ENCODE assay signal across 1 cellular context in the genomic region with DNA sequence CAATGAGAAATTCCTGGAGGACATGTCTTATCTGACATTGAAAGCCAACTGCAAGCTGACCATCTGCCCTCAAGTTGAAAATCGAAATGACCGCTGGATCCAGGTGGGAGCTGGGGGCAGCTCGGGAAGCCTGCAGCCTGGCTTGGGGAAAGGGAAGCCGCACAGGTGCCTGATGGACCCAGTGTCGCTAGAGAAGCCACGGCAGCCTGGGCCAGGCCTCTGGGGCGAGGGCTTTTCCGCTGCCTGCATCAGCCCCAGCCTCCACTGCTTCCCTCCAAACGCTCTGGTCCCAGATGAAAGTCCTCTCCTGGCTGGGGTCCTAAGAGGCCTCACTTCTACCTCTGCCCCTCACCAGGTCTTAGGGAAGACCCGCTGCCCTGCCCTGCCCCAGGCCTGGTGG.
TF ChIP-seq lines count a peak whose summit lies in the region.

No MANE protein-coding gene starts in this region.

TF ChIP-seq in GM23338, 12 proteins besides CTCF, POLR2A, EP300 and RAD21:
- TF ChIP-seq ZNF462 (CRISPR knock-in tag; IDR thresholded peaks at IDR 0.05) (no peak), EZH2 (IDR thresholded peaks at IDR 0.05; ENCODE audit: low read depth, unreplicated experiment) (no peak), ZNF331 (CRISPR knock-in tag; IDR thresholded peaks at IDR 0.05; ENCODE audit: low read depth) (no peak), EZH2phosphoT487 (IDR thresholded peaks at IDR 0.05; ENCODE audit: unreplicated experiment) (no peak), POLR2AphosphoS5 (IDR thresholded peaks at IDR 0.05; ENCODE audit: low read depth) (no peak), ZNF114 (CRISPR knock-in tag; IDR thresholded peaks at IDR 0.05) (no peak), JUNB (IDR thresholded peaks at IDR 0.05; ENCODE audit: unreplicated experiment) (no peak), CREB1 (CRISPR knock-in tag; IDR thresholded peaks at IDR 0.05; ENCODE audit: low read depth) (no peak), STAT1 (IDR thresholded peaks at IDR 0.05; ENCODE audit: unreplicated experiment) (no peak), NANOG (IDR thresholded peaks at IDR 0.05; ENCODE audit: borderline replicate concordance) (no peak)
- TF ChIP-seq, protein P1, sequence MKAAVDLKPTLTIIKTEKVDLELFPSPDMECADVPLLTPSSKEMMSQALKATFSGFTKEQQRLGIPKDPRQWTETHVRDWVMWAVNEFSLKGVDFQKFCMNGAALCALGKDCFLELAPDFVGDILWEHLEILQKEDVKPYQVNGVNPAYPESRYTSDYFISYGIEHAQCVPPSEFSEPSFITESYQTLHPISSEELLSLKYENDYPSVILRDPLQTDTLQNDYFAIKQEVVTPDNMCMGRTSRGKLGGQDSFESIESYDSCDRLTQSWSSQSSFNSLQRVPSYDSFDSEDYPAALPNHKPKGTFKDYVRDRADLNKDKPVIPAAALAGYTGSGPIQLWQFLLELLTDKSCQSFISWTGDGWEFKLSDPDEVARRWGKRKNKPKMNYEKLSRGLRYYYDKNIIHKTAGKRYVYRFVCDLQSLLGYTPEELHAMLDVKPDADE (IDR thresholded peaks at IDR 0.05) = no peak
- TF ChIP-seq, protein P2, sequence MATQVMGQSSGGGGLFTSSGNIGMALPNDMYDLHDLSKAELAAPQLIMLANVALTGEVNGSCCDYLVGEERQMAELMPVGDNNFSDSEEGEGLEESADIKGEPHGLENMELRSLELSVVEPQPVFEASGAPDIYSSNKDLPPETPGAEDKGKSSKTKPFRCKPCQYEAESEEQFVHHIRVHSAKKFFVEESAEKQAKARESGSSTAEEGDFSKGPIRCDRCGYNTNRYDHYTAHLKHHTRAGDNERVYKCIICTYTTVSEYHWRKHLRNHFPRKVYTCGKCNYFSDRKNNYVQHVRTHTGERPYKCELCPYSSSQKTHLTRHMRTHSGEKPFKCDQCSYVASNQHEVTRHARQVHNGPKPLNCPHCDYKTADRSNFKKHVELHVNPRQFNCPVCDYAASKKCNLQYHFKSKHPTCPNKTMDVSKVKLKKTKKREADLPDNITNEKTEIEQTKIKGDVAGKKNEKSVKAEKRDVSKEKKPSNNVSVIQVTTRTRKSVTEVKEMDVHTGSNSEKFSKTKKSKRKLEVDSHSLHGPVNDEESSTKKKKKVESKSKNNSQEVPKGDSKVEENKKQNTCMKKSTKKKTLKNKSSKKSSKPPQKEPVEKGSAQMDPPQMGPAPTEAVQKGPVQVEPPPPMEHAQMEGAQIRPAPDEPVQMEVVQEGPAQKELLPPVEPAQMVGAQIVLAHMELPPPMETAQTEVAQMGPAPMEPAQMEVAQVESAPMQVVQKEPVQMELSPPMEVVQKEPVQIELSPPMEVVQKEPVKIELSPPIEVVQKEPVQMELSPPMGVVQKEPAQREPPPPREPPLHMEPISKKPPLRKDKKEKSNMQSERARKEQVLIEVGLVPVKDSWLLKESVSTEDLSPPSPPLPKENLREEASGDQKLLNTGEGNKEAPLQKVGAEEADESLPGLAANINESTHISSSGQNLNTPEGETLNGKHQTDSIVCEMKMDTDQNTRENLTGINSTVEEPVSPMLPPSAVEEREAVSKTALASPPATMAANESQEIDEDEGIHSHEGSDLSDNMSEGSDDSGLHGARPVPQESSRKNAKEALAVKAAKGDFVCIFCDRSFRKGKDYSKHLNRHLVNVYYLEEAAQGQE (IDR thresholded peaks at IDR 0.05; ENCODE audit: unreplicated experiment) = no peak
TF ChIP-seq in GM23338: peak in this region for 0.
